Comparison of ENCODE assay signal across 1 cellular context in the genomic region with DNA sequence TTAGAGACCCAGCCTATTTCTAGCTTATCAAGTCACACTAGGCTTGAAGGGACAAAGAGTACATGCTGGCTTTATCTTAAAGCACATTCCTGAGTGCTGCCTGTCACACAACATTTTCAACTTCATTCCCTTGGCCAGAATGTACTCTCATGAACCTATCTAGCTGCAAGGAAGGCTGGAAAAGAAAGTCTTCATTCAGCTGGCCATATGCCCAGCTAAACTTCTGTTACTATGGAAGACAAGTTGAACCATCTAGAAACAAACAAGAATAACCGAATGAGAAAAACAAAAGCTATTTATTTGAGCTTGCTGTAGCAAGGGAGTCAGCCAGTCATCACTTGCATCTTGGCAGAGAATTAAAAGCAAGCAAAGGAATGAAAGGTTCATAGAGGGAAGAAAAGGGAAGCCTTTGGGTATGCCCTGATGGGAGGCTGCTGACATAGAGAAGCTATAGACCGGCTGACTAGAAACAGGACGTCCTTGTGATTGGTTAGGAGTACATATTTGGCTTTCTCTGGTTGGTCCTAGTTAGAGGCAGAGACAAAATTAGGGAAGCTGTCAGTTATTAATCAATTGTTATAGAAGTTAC.
TF ChIP-seq lines count a peak whose summit lies in the region.

No MANE protein-coding gene starts in this region.

TF ChIP-seq in IMR-90, 13 proteins besides CTCF, POLR2A, EP300 and RAD21 (continued from another document):
- TF ChIP-seq, protein P1, sequence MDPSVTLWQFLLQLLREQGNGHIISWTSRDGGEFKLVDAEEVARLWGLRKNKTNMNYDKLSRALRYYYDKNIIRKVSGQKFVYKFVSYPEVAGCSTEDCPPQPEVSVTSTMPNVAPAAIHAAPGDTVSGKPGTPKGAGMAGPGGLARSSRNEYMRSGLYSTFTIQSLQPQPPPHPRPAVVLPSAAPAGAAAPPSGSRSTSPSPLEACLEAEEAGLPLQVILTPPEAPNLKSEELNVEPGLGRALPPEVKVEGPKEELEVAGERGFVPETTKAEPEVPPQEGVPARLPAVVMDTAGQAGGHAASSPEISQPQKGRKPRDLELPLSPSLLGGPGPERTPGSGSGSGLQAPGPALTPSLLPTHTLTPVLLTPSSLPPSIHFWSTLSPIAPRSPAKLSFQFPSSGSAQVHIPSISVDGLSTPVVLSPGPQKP (IDR thresholded peaks at IDR 0.05; ENCODE audit: borderline replicate concordance, low read depth, low read length) = no peak
- TF ChIP-seq MAZ (IDR thresholded peaks at IDR 0.05; ENCODE audit: borderline replicate concordance, low read depth, low read length) (no peak), CHD1 (IDR thresholded peaks at IDR 0.05; ENCODE audit: low read depth, low read length) (no peak), MXI1 (IDR thresholded peaks at IDR 0.05; ENCODE audit: borderline replicate concordance, low read depth, low read length) (no peak), FOS (IDR thresholded peaks at IDR 0.05; ENCODE audit: low read depth, low read length) (no peak), RCOR1 (IDR thresholded peaks at IDR 0.05; ENCODE audit: insufficient replicate concordance, low read length) (no peak), RFX5 (IDR thresholded peaks at IDR 0.05; ENCODE audit: low read depth, low read length) (no peak), BHLHE40 (IDR thresholded peaks at IDR 0.05; ENCODE audit: low read depth, low read length) (no peak), CEBPB (IDR thresholded peaks at IDR 0.05; ENCODE audit: low read depth, low read length) (no peak), MAFK (IDR thresholded peaks at IDR 0.05; ENCODE audit: low read depth, low read length) (no peak), NFE2L2 (IDR thresholded peaks at IDR 0.05; ENCODE audit: low read depth, low read length) (no peak)
